In genomic region chr11:36465449-36466163, GRCh38 we compare ENCODE assay signal across 26 cellular contexts. TPM values are rescaled to one million over a fixed set of nuclear protein-coding genes. Genes with fewer than 3 reads are reported as not detected.
A peak's percentile ranks its signal among the peaks of the same experiment; 100 is the strongest.
DNase-seq lines count a peak whose midpoint lies in the region; ATAC-seq, FAIRE-seq and TF ChIP-seq lines count a peak whose summit lies in the region.
"Had no signal": no experiment of that assay in that cellular context is flagged by ENCODE, and none has a peak within 500 bp of the region (broad histone marks: within the 10 kb centered on the region; RNA-seq: fewer than 3 reads in every experiment).

No MANE protein-coding gene starts in this region.

- peaks cover 2% of the 10 kb centered on the region for H3K4me1 Mint-ChIP-seq in activated naive CD8-positive, alpha-beta T cell treated with anti-CD3 and anti-CD28 coated beads, Interleukin-2, amount 50 U/mL, for 24 hours
- H3K4me1 Mint-ChIP-seq in activated naive CD8-positive, alpha-beta T cell treated with anti-CD3 and anti-CD28 coated beads for 36 hours, result peaks cover 2% of the 10 kb centered on the region
- peaks cover 49% of the 10 kb centered on the region for H3K4me1 Mint-ChIP-seq in stimulated activated effector memory CD8-positive, alpha-beta T cell treated with anti-CD3 and anti-CD28 coated beads, Interleukin-12 subunit alpha, Interleukin-12 subunit beta, amount 100 ng/mL, for 72 hours

- H3K36me3 ChIP-seq in bronchial epithelial cell (ENCODE audit: control insufficient read depth, insufficient read depth, low read length), result no peaks in the 10 kb centered on the region
- H3K36me3 ChIP-seq: HAP-1, sigmoid colon, WERI-Rb-1 had no signal

- peaks cover 3% of the 10 kb centered on the region for H3K36me3 Mint-ChIP-seq in activated naive CD8-positive, alpha-beta T cell treated with anti-CD3 and anti-CD28 coated beads, Interleukin-2, amount 50 U/mL, for 24 hours (ENCODE audit: low read depth)
- no peaks in the 10 kb centered on the region for H3K36me3 Mint-ChIP-seq in activated naive CD8-positive, alpha-beta T cell treated with anti-CD3 and anti-CD28 coated beads for 36 hours
- peaks cover 56% of the 10 kb centered on the region for H3K36me3 Mint-ChIP-seq in stimulated activated effector memory CD8-positive, alpha-beta T cell treated with anti-CD3 and anti-CD28 coated beads, Interleukin-12 subunit alpha, Interleukin-12 subunit beta, amount 100 ng/mL, for 72 hours
- H3K36me3 Mint-ChIP-seq: activated naive CD8-positive, alpha-beta T cell had no signal

- H3K4me3 Mint-ChIP-seq in activated naive CD8-positive, alpha-beta T cell treated with anti-CD3 and anti-CD28 coated beads, Interleukin-2, amount 50 U/mL, for 24 hours, result no peak overlapping the region
- H3K4me3 Mint-ChIP-seq in activated naive CD8-positive, alpha-beta T cell treated with anti-CD3 and anti-CD28 coated beads for 36 hours, result no peak overlapping the region
- no peak overlapping the region for H3K4me3 Mint-ChIP-seq in stimulated activated effector memory CD8-positive, alpha-beta T cell treated with anti-CD3 and anti-CD28 coated beads, Interleukin-12 subunit alpha, Interleukin-12 subunit beta, amount 100 ng/mL, for 72 hours
- H3K4me3 Mint-ChIP-seq: activated naive CD8-positive, alpha-beta T cell; nephron progenitor cell; type B pancreatic cell had no signal

- FAIRE-seq in bronchial epithelial cell (lab: Jason Lieb, UNC) (peak; percentile 50), urothelium cell line (lab: Jason Lieb, UNC) (no peak)

- H3K9me3 Mint-ChIP-seq in activated naive CD8-positive, alpha-beta T cell treated with anti-CD3 and anti-CD28 coated beads, Interleukin-2, amount 50 U/mL, for 24 hours, result no peaks in the 10 kb centered on the region
- no peaks in the 10 kb centered on the region for H3K9me3 Mint-ChIP-seq in activated naive CD8-positive, alpha-beta T cell treated with anti-CD3 and anti-CD28 coated beads for 36 hours
- H3K9me3 Mint-ChIP-seq in stimulated activated effector memory CD8-positive, alpha-beta T cell treated with anti-CD3 and anti-CD28 coated beads, Interleukin-12 subunit alpha, Interleukin-12 subunit beta, amount 100 ng/mL, for 72 hours, result no peaks in the 10 kb centered on the region
- H3K9me3 Mint-ChIP-seq: nephron progenitor cell, type B pancreatic cell had no signal

- ATAC-seq in activated naive CD8-positive, alpha-beta T cell treated with anti-CD3 and anti-CD28 coated beads, Interleukin-2, amount 50 U/mL, for 24 hours, result peak; percentile 62
- ATAC-seq in stimulated activated effector memory CD8-positive, alpha-beta T cell treated with anti-CD3 and anti-CD28 coated beads, Interleukin-12 subunit alpha, Interleukin-12 subunit beta, amount 100 ng/mL, for 72 hours, result peak; percentile 88
- ATAC-seq in HG02884 (IDR thresholded peaks at IDR 0.05; ENCODE audit: unreplicated experiment), result no peak
- ATAC-seq: SK-N-SH treated with all-trans-retinoic acid at 6 μM for 48 hours had no signal

- H3K4me3 ChIP-seq in bronchial epithelial cell (ENCODE audit: low read depth, low read length), result no peak overlapping the region
- H3K4me3 ChIP-seq in foreskin fibroblast (ENCODE audit: low read depth in 1 of 2, low read length in 2 of 2), result no peak overlapping the region
- H3K4me3 ChIP-seq: HAP-1, sigmoid colon had no signal

- TF ChIP-seq CTCF in bronchial epithelial cell (IDR thresholded peaks at IDR 0.05; ENCODE audit: insufficient read depth, low read length, severe bottlenecking), result no peak
- no peak for TF ChIP-seq CTCF in foreskin fibroblast (IDR thresholded peaks at IDR 0.05; ENCODE audit: low read depth, low read length)

- no peaks in the 10 kb centered on the region for H3K27me3 Mint-ChIP-seq in activated naive CD8-positive, alpha-beta T cell treated with anti-CD3 and anti-CD28 coated beads, Interleukin-2, amount 50 U/mL, for 24 hours
- peaks cover 7% of the 10 kb centered on the region for H3K27me3 Mint-ChIP-seq in activated naive CD8-positive, alpha-beta T cell treated with anti-CD3 and anti-CD28 coated beads for 36 hours

- no peak overlapping the region for H3K27ac Mint-ChIP-seq in activated naive CD8-positive, alpha-beta T cell treated with anti-CD3 and anti-CD28 coated beads, Interleukin-2, amount 50 U/mL, for 24 hours
- H3K27ac Mint-ChIP-seq in activated naive CD8-positive, alpha-beta T cell treated with anti-CD3 and anti-CD28 coated beads for 36 hours, result no peak overlapping the region
- peak overlapping the region; percentile 37 for H3K27ac Mint-ChIP-seq in stimulated activated effector memory CD8-positive, alpha-beta T cell treated with anti-CD3 and anti-CD28 coated beads, Interleukin-12 subunit alpha, Interleukin-12 subunit beta, amount 100 ng/mL, for 72 hours
- H3K27ac Mint-ChIP-seq: activated naive CD8-positive, alpha-beta T cell; nephron progenitor cell; type B pancreatic cell had no signal

- no peaks in the 10 kb centered on the region for H3K27me3 ChIP-seq in bronchial epithelial cell (ENCODE audit: control insufficient read depth, insufficient read depth, low read length)
- H3K27me3 ChIP-seq: sigmoid colon had no signal

- no peak for DNase-seq in activated naive CD8-positive, alpha-beta T cell treated with anti-CD3 and anti-CD28 coated beads, Interleukin-2, amount 50 U/mL, for 24 hours
- no peak for DNase-seq in activated naive CD8-positive, alpha-beta T cell treated with anti-CD3 and anti-CD28 coated beads for 36 hours
- peak; percentile 82 for DNase-seq in bronchial epithelial cell (ENCODE audit: low read depth)
- peak; percentile 44 to 68 for DNase-seq in foreskin fibroblast
- no peak for DNase-seq in stimulated activated effector memory CD8-positive, alpha-beta T cell treated with anti-CD3 and anti-CD28 coated beads, Interleukin-12 subunit alpha, Interleukin-12 subunit beta, amount 100 ng/mL, for 72 hours (ENCODE audit: low spot score in 2 of 2)
- no peak for DNase-seq in T1000 (lab: John Stamatoyannopoulos, UW)
- DNase-seq in urothelium cell line (ENCODE audit: low spot score), result no peak
- DNase-seq: activated CD4-positive, alpha-beta T cell treated with anti-CD3 and anti-CD28 coated beads, Interleukin-2, amount 50 U/mL, for 1 hour; AML-193; cerebellar nuclear complex; DMS79; erythroblast; islet precursor cell; NCI-H1105; NCI-H2029; NCI-H226; NCI-H748 treated with DMSO at 0.1 percent for 48 hours; nephron progenitor cell; RPMI8226; sigmoid colon had no signal

RNA-seq across cellular contexts. Expression of gene TRAF6, which starts 44.5 kb away (rescaled TPM):
- total RNA-seq in activated naive CD8-positive, alpha-beta T cell treated with anti-CD3 and anti-CD28 coated beads for 36 hours, result 1 to 10 TPM; 8.5 to 9.8 TPM
- 6.1 and 6.9 TPM in 2 replicates for total RNA-seq in bronchial epithelial cell

Comparison
In these comparisons a context has a peak if more than half of its experiments do, and no peak if none do; other contexts are left out.
1. DNase-seq: peak in bronchial epithelial cell (single experiment) and foreskin fibroblast (2 of 2); none in activated naive CD8-positive, alpha-beta T cell treated with anti-CD3 and anti-CD28 coated beads, Interleukin-2, amount 50 U/mL, for 24 hours (single experiment), activated naive CD8-positive, alpha-beta T cell treated with anti-CD3 and anti-CD28 coated beads for 36 hours (single experiment), stimulated activated effector memory CD8-positive, alpha-beta T cell treated with anti-CD3 and anti-CD28 coated beads, Interleukin-12 subunit alpha, Interleukin-12 subunit beta, amount 100 ng/mL, for 72 hours (0 of 2), T1000 (single experiment) and urothelium cell line (single experiment).